17 cellular contexts compared by ENCODE assay signal in the genomic region with DNA sequence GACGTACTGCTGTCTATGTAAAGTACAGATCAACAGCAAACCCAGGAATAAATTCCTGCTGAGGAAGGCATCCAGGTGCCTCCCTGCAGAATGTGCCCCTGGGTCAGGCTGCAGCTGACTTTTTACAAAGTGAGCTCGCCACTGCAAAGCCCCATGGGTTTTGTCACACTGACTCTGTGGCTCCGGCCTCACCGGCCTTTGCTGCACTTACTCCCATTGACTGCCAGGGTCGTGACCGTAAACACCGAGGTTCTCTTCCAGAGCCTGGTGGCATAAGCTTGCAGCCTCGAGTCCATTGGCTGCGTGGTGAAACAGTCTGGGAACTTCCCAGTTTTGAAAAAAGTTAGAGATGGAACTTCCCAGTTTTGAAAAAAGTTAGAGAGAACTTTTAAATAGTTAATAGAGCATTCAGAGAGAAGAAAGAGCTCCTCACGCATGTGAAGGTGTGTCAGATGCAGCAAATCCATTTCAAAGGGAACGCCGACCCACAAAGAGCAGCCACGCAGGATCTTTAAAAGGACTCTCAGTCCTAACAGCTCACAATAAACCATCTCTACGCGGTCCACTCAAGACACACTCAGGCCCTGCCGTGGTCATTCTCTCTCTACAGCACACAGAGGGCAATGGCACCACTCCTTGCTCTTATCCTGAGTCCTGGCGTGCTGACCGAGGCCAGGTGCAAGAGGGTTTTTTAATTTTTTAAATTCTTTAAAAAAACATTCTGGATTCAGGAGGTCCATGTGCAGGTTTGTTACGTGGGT.
"Had no signal": no experiment of that assay in that cellular context is flagged by ENCODE, and none has a peak within 500 bp of the region (broad histone marks: within the 10 kb centered on the region; RNA-seq: fewer than 3 reads in every experiment).

No MANE protein-coding gene starts in this region.

- H3K27ac ChIP-seq: coronary artery, ovary, thoracic aorta had no signal

- H3K27me3 ChIP-seq: esophagus squamous epithelium, ovary, vagina had no signal

- DNase-seq: activated CD4-positive, alpha-beta T cell treated with anti-CD3 and anti-CD28 coated beads for 48 hours; activated CD8-positive, alpha-beta T cell treated with anti-CD3 and anti-CD28 coated beads, Interleukin-2, amount 10 ng/mL, durations not matched to agents 7 days and 5 days; activated naive CD8-positive, alpha-beta T cell treated with anti-CD3 and anti-CD28 coated beads for 36 hours; amygdala; central memory CD4-positive, alpha-beta T cell; effector CD4-positive, alpha-beta T cell; esophagus squamous epithelium; foreskin fibroblast; glutamatergic neuron; nephron progenitor cell; ovary; stimulated activated CD4-positive, alpha-beta T cell treated with anti-CD3 and anti-CD28 coated beads, Interleukin-1b, Interleukin-23, amount 100 ng/mL, for 48 hours had no signal

- H3K9me3 ChIP-seq: ovary, thoracic aorta, vagina had no signal

- FAIRE-seq: endothelial cell of umbilical vein had no signal

- H3K36me3 ChIP-seq: ovary, thoracic aorta, vagina had no signal

- H3K4me3 ChIP-seq: coronary artery, esophagus squamous epithelium, ovary, thoracic aorta, vagina had no signal

- ATAC-seq: activated CD8-positive, alpha-beta T cell treated with anti-CD3 and anti-CD28 coated beads, Interleukin-2, amount 10 ng/mL, durations not matched to agents 7 days and 5 days; stimulated activated effector memory CD8-positive, alpha-beta T cell treated with anti-CD3 and anti-CD28 coated beads, Interleukin-12 subunit alpha, Interleukin-12 subunit beta, amount 100 ng/mL, for 72 hours had no signal
